In the genomic region with DNA sequence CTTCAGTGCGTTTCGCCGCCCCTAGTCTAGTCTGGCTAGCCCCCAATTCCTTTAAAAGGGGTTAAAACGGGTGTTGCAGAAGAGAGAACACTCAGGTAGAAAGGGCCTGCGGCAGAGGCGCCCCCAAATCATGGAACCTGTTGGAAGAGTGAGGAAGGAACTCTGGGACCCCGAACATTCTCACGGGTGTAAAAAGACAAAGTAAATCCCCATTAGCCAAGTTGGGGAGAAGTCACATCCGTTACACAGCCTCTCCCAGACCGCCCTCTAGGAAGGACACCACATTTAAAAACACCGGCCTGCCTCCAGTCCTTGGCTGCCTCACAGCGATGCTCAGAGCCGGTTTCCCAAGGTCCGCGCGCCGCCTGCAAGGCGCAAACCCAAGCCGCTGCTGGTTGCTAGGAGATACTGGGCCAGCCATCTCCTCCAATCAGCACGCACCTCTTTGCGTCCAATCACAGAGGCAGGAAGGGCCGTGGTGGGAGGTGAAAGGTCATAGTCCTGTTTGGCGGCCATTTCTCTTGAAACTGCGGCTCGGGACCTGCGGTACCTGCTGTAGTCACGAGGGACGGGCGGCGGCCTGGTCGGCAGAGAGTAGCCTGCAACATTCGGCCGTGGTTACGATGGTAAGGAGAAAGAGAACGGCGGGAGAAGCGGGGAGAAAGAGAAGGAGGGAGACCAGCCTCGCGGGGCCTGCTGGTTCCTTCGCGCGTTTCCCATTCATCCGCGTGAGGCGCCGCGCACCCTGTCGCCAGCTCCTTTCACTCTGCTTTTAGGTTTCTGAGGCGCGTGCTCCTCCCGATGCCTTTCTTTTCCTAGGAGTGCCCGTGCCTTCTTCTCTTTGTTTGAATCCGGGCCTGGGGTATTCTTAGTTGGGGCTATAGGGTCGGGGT, we compare ENCODE assay signal across 1 cellular context.
TF ChIP-seq lines count a peak whose summit lies in the region.

Gene SNRPF, plus strand, starts transcription at position 502 of the 893 bp plus-strand sequence. Its CDS starts 122 bp downstream, at position 624.

TF ChIP-seq in HEK293, 187 proteins besides CTCF, POLR2A, EP300 and RAD21 (continued from another document):
- TF ChIP-seq, protein P1, sequence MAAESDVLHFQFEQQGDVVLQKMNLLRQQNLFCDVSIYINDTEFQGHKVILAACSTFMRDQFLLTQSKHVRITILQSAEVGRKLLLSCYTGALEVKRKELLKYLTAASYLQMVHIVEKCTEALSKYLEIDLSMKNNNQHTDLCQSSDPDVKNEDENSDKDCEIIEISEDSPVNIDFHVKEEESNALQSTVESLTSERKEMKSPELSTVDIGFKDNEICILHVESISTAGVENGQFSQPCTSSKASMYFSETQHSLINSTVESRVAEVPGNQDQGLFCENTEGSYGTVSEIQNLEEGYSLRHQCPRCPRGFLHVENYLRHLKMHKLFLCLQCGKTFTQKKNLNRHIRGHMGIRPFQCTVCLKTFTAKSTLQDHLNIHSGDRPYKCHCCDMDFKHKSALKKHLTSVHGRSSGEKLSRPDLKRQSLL (tag by site-specific recombination; IDR thresholded peaks at IDR 0.05) = no peak
- TF ChIP-seq ZFP41 (tag by site-specific recombination; IDR thresholded peaks at IDR 0.05; ENCODE audit: borderline replicate concordance) (no peak), ZNF600 (tag by site-specific recombination; IDR thresholded peaks at IDR 0.05) (0 out of 2 replicates have a peak, but pooled peaks have one; percentile 5), ZFHX2 (tag by site-specific recombination; conservative IDR thresholded peaks at IDR 0.05) (no peak), ZBTB44 (tag by site-specific recombination; IDR thresholded peaks at IDR 0.05) (no peak), HOXC10 (CRISPR knock-in tag; IDR thresholded peaks at IDR 0.05) (no peak), ZNF701 (tag by site-specific recombination; IDR thresholded peaks at IDR 0.05) (no peak), ZSCAN18 (tag by site-specific recombination; IDR thresholded peaks at IDR 0.05) (no peak), ZNF623 (tag by site-specific recombination; IDR thresholded peaks at IDR 0.05) (no peak), ZNF211 (tag by site-specific recombination; IDR thresholded peaks at IDR 0.05; ENCODE audit: low read depth) (no peak), ZNF629 (tag by site-specific recombination; IDR thresholded peaks at IDR 0.05) (peak; percentile 46), SP3 (tag by site-specific recombination; IDR thresholded peaks at IDR 0.05) (peak; percentile 44), ZNF26 (tag by site-specific recombination; IDR thresholded peaks at IDR 0.05) (no peak), EGR2 (tag by site-specific recombination; IDR thresholded peaks at IDR 0.05; ENCODE audit: low read depth) (no peak), ZNF843 (tag by site-specific recombination; IDR thresholded peaks at IDR 0.05) (no peak; the same call in none of the 2 replicates), ZBTB21 (tag by site-specific recombination; IDR thresholded peaks at IDR 0.05) (no peak), KLF16 (tag by site-specific recombination; IDR thresholded peaks at IDR 0.05) (no peak), ZNF2 (tag by site-specific recombination; IDR thresholded peaks at IDR 0.05) (no peak; the same call in 1 of the 2 replicates), ZNF391 (tag by site-specific recombination; IDR thresholded peaks at IDR 0.05; ENCODE audit: borderline replicate concordance, low read depth) (0 out of 2 replicates have a peak, but pooled peaks have one; percentile 45), ZNF514 (tag by site-specific recombination; IDR thresholded peaks at IDR 0.05) (no peak), IKZF3 (tag by site-specific recombination; IDR thresholded peaks at IDR 0.05) (no peak)
- TF ChIP-seq, protein P2, sequence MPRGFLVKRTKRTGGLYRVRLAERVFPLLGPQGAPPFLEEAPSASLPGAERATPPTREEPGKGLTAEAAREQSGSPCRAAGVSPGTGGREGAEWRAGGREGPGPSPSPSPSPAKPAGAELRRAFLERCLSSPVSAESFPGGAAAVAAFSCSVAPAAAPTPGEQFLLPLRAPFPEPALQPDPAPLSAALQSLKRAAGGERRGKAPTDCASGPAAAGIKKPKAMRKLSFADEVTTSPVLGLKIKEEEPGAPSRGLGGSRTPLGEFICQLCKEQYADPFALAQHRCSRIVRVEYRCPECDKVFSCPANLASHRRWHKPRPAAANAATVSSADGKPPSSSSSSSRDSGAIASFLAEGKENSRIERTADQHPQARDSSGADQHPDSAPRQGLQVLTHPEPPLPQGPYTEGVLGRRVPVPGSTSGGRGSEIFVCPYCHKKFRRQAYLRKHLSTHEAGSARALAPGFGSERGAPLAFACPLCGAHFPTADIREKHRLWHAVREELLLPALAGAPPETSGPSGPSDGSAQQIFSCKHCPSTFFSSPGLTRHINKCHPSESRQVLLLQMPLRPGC (tag by site-specific recombination; IDR thresholded peaks at IDR 0.05) = peak; percentile 40; the same call in 1 of the 2 replicates
- TF ChIP-seq, protein P3, sequence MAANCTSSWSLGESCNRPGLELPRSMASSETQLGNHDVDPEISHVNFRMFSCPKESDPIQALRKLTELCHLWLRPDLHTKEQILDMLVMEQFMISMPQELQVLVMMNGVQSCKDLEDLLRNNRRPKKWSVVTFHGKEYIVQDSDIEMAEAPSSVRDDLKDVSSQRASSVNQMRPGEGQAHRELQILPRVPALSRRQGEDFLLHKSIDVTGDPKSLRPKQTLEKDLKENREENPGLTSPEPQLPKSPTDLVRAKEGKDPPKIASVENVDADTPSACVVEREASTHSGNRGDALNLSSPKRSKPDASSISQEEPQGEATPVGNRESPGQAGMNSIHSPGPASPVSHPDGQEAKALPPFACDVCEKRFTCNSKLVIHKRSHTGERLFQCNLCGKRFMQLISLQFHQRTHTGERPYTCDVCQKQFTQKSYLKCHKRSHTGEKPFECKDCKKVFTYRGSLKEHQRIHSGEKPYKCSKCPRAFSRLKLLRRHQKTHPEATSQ (tag by site-specific recombination; IDR thresholded peaks at IDR 0.05) = no peak
- TF ChIP-seq, protein P4, sequence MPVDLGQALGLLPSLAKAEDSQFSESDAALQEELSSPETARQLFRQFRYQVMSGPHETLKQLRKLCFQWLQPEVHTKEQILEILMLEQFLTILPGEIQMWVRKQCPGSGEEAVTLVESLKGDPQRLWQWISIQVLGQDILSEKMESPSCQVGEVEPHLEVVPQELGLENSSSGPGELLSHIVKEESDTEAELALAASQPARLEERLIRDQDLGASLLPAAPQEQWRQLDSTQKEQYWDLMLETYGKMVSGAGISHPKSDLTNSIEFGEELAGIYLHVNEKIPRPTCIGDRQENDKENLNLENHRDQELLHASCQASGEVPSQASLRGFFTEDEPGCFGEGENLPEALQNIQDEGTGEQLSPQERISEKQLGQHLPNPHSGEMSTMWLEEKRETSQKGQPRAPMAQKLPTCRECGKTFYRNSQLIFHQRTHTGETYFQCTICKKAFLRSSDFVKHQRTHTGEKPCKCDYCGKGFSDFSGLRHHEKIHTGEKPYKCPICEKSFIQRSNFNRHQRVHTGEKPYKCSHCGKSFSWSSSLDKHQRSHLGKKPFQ (tag by site-specific recombination; IDR thresholded peaks at IDR 0.05) = no peak
